Comparison of ENCODE assay signal across 8 cellular contexts in genomic region chr13:91647361-91647970, GRCh38.
DNase-seq lines count a peak whose midpoint lies in the region; ATAC-seq and TF ChIP-seq lines count a peak whose summit lies in the region.

No MANE protein-coding gene starts in this region.

- no peak for ATAC-seq in natural killer cell treated with Interleukin-12 subunit alpha and Interleukin-12 subunit beta and Interleukin-15 and Interleukin-18, amount 100 ng/mL, for 72 hours
- no peak for ATAC-seq in HG02610 (IDR thresholded peaks at IDR 0.05; ENCODE audit: unreplicated experiment)

- no peaks in the 10 kb centered on the region for H3K36me3 ChIP-seq in SJCRH30

- no peaks in the 10 kb centered on the region for H3K4me1 Mint-ChIP-seq in natural killer cell treated with Interleukin-12 subunit alpha and Interleukin-12 subunit beta and Interleukin-15 and Interleukin-18, amount 100 ng/mL, for 72 hours (ENCODE audit: low read depth in 2 of 2)

- H3K4me3 ChIP-seq in HFF-Myc (replicated peaks; ENCODE audit: low read depth, low read length) (no peak overlapping the region), SJCRH30 (no peak overlapping the region)

- peaks cover 7% of the 10 kb centered on the region for H3K9me3 Mint-ChIP-seq in natural killer cell treated with Interleukin-12 subunit alpha and Interleukin-12 subunit beta and Interleukin-15 and Interleukin-18, amount 100 ng/mL, for 72 hours

- DNase-seq in Daoy (ENCODE audit: low read depth) (peak; percentile 0), HFF-Myc (ENCODE audit: extremely low read depth, low read depth) (no peak), SJCRH30 (peak; percentile 29 to 65), iPS-NIHi7 (ENCODE audit: extremely low spot score) (peak; percentile 75), hepatic stellate cell (ENCODE audit: low spot score) (no peak), inferior parietal cortex (ENCODE audit: extremely low spot score) (no peak)
- no peak for DNase-seq in natural killer cell treated with Interleukin-12 subunit alpha and Interleukin-12 subunit beta and Interleukin-15 and Interleukin-18, amount 100 ng/mL, for 72 hours (ENCODE audit: low spot score)

- TF ChIP-seq CTCF in HFF-Myc (IDR thresholded peaks at IDR 0.05; ENCODE audit: low read depth, low read length, missing control alignments) = peak; percentile 11

- no peak overlapping the region for H3K4me3 Mint-ChIP-seq in natural killer cell treated with Interleukin-12 subunit alpha and Interleukin-12 subunit beta and Interleukin-15 and Interleukin-18, amount 100 ng/mL, for 72 hours

- H3K36me3 Mint-ChIP-seq in natural killer cell treated with Interleukin-12 subunit alpha and Interleukin-12 subunit beta and Interleukin-15 and Interleukin-18, amount 100 ng/mL, for 72 hours = no peaks in the 10 kb centered on the region

- no peaks in the 10 kb centered on the region for H3K4me1 ChIP-seq in SJCRH30

- no peaks in the 10 kb centered on the region for H3K27me3 Mint-ChIP-seq in natural killer cell treated with Interleukin-12 subunit alpha and Interleukin-12 subunit beta and Interleukin-15 and Interleukin-18, amount 100 ng/mL, for 72 hours

- no peak overlapping the region for H3K27ac ChIP-seq in SJCRH30

- no peaks in the 10 kb centered on the region for H3K9me3 ChIP-seq in SJCRH30 (replicated peaks)

- no peak overlapping the region for H3K27ac Mint-ChIP-seq in natural killer cell treated with Interleukin-12 subunit alpha and Interleukin-12 subunit beta and Interleukin-15 and Interleukin-18, amount 100 ng/mL, for 72 hours

- no peaks in the 10 kb centered on the region for H3K27me3 ChIP-seq in SJCRH30

Comparison
In these comparisons a context has a peak if more than half of its experiments do, and no peak if none do; other contexts are left out.
1. DNase-seq: peak in Daoy (single experiment), SJCRH30 (2 of 2) and iPS-NIHi7 (single experiment); none in HFF-Myc (single experiment), natural killer cell treated with Interleukin-12 subunit alpha and Interleukin-12 subunit beta and Interleukin-15 and Interleukin-18, amount 100 ng/mL, for 72 hours (single experiment), hepatic stellate cell (single experiment) and inferior parietal cortex (single experiment).